21 cellular contexts compared by ENCODE assay signal in the genomic region with DNA sequence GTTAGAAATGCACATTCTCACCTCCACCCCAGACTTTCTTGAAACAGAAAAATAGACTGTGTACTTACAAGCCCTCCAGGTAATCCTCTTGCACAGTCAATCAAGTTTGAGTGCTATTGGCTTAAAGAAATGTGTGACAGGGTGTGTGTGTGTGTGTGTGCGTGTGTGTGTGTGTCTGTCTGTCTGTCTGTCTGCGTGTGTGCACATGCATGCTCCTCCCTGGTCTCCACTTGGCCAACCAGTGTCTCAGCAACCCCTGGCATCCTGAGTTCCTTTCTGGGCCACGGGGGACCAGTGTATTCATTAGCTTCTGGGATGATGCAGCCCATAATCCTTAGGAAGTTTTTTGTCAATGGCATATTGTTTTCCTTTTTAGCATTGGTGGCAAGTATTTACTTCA. TPM values are rescaled to one million over a fixed set of nuclear protein-coding genes. Genes with fewer than 3 reads are reported as not detected.
DNase-seq lines count a peak whose midpoint lies in the region; ATAC-seq and TF ChIP-seq lines count a peak whose summit lies in the region.
"Had no signal": no experiment of that assay in that cellular context is flagged by ENCODE, and none has a peak within 500 bp of the region (broad histone marks: within the 10 kb centered on the region; RNA-seq: fewer than 3 reads in every experiment).

No MANE protein-coding gene starts in this region.

- H3K4me3 ChIP-seq in BLaER1 treated with 17β-estradiol and CSF1 and Interleukin-3, amounts not matched to agents 10 nM and 100 nM: no peak overlapping the region
- H3K4me3 ChIP-seq in epithelial cell of esophagus (ENCODE audit: low read length) (no peak overlapping the region), neural progenitor cell (no peak overlapping the region)
- H3K4me3 ChIP-seq: HAP-1, upper lobe of right lung had no signal

- no peak overlapping the region for H3K4me3 Mint-ChIP-seq in neural progenitor cell
- no peak overlapping the region for H3K4me3 Mint-ChIP-seq in CD4-positive, alpha-beta T cell
- H3K4me3 Mint-ChIP-seq: naive B cell; stimulated activated naive CD8-positive, alpha-beta T cell treated with anti-CD3 and anti-CD28 coated beads, Interleukin-15, Interleukin-2, amounts not matched to agents 100 ng/mL and 50 ng/mL, for 24 hours had no signal

- DNase-seq in NCI-H82 (lab: John Stamatoyannopoulos, UW): peak; percentile 67
- DNase-seq in epithelial cell of esophagus (ENCODE audit: low read depth): peak; percentile 50
- DNase-seq in neural progenitor cell (ENCODE audit: low spot score): no peak
- no peak for DNase-seq in A172 (ENCODE audit: low spot score)
- DNase-seq in NCI-H2081 treated with DMSO at 0.1 percent for 48 hours (lab: John Stamatoyannopoulos, UW): no peak
- DNase-seq in CD4-positive, alpha-beta T cell: no peak
- DNase-seq: activated CD4-positive, alpha-beta T cell treated with anti-CD3 and anti-CD28 coated beads, Interleukin-2, amount 50 U/mL, for 1 hour; activated CD8-positive, alpha-beta memory T cell treated with anti-CD3 and anti-CD28 coated beads, Interleukin-2, amount 50 U/mL, for 48 hours; head of caudate nucleus; Karpas-422; naive B cell; NCI-H1048; NCI-H1930; NCI-H226; small intestine; upper lobe of right lung had no signal

- peaks cover 2% of the 10 kb centered on the region for H3K27me3 Mint-ChIP-seq in neural progenitor cell (ENCODE audit: insufficient read depth, low read depth)
- H3K27me3 Mint-ChIP-seq in CD4-positive, alpha-beta T cell: peaks cover 15% of the 10 kb centered on the region

- H3K4me1 ChIP-seq in BLaER1 treated with 17β-estradiol and CSF1 and Interleukin-3, amounts not matched to agents 10 nM and 100 nM: peaks cover 20 to 50% (median 39%) of the 10 kb centered on the region in 10 experiments
- peaks cover 59% of the 10 kb centered on the region for H3K4me1 ChIP-seq in neural progenitor cell

- no peaks in the 10 kb centered on the region for H3K36me3 ChIP-seq in BLaER1 treated with 17β-estradiol and CSF1 and Interleukin-3, amounts not matched to agents 10 nM and 100 nM
- H3K36me3 ChIP-seq in neural progenitor cell: no peaks in the 10 kb centered on the region
- H3K36me3 ChIP-seq: HAP-1, upper lobe of right lung had no signal

- H3K9ac ChIP-seq in BLaER1 treated with 17β-estradiol and CSF1 and Interleukin-3, amounts not matched to agents 10 nM and 100 nM: peak overlapping the region in 5 of 11 experiments; percentile 57 to 77 (median 68); a peak in 7 of 22 replicates
- H3K9ac ChIP-seq in neural progenitor cell: no peak overlapping the region

- peak overlapping the region in 8 of 11 experiments; percentile 68 to 91 (median 82); a peak in 17 of 22 replicates for H3K27ac ChIP-seq in BLaER1 treated with 17β-estradiol and CSF1 and Interleukin-3, amounts not matched to agents 10 nM and 100 nM
- H3K27ac ChIP-seq in neural progenitor cell: no peak overlapping the region
- H3K27ac ChIP-seq in CD4-positive, alpha-beta T cell (ENCODE audit: low read depth, low read length): no peak overlapping the region
- H3K27ac ChIP-seq: upper lobe of right lung, VCaP had no signal

- no peak overlapping the region for H2AFZ ChIP-seq in neural progenitor cell (replicated peaks)

- H3K9me3 Mint-ChIP-seq in neural progenitor cell: no peaks in the 10 kb centered on the region
- no peaks in the 10 kb centered on the region for H3K9me3 Mint-ChIP-seq in CD4-positive, alpha-beta T cell
- H3K9me3 Mint-ChIP-seq: naive B cell; stimulated activated naive CD8-positive, alpha-beta T cell treated with anti-CD3 and anti-CD28 coated beads, Interleukin-15, Interleukin-2, amounts not matched to agents 100 ng/mL and 50 ng/mL, for 24 hours had no signal

- no peaks in the 10 kb centered on the region for H4K20me1 ChIP-seq in BLaER1 treated with 17β-estradiol and CSF1 and Interleukin-3, amounts not matched to agents 10 nM and 100 nM
- H4K20me1 ChIP-seq in neural progenitor cell (ENCODE audit: low read depth): peaks cover 22% of the 10 kb centered on the region

- peaks cover 20% of the 10 kb centered on the region for H3F3A ChIP-seq in neural progenitor cell (ENCODE audit: low read depth)

- peaks cover 50% of the 10 kb centered on the region for H3K79me2 ChIP-seq in neural progenitor cell (ENCODE audit: low read depth)

- H3K4me1 Mint-ChIP-seq in neural progenitor cell: peaks cover 60% of the 10 kb centered on the region
- no peaks in the 10 kb centered on the region for H3K4me1 Mint-ChIP-seq in CD4-positive, alpha-beta T cell (ENCODE audit: low read depth)

- POLR2A ChIA-PET in CD4-positive, alpha-beta T cell (lab: Charles Lee): no interaction called here

- H3K4me2 ChIP-seq in BLaER1 treated with 17β-estradiol and CSF1 and Interleukin-3, amounts not matched to agents 10 nM and 100 nM: peak overlapping the region in 10 of 11 experiments; percentile 70 to 85 (median 78); a peak in 18 of 22 replicates
- H3K4me2 ChIP-seq in neural progenitor cell: peak overlapping the region; percentile 26

- no peak for TF ChIP-seq CTCF in epithelial cell of esophagus (IDR thresholded peaks at IDR 0.05; ENCODE audit: insufficient read depth, low read depth, low read length, missing control alignments)
- TF ChIP-seq CTCF in neural progenitor cell (IDR thresholded peaks at IDR 0.05): no peak
- TF ChIP-seq CTCF in CD4-positive, alpha-beta T cell (IDR thresholded peaks at IDR 0.05): no peak

- H3K27ac Mint-ChIP-seq in neural progenitor cell: no peak overlapping the region
- H3K27ac Mint-ChIP-seq in CD4-positive, alpha-beta T cell: no peak overlapping the region
- H3K27ac Mint-ChIP-seq: stimulated activated naive CD8-positive, alpha-beta T cell treated with anti-CD3 and anti-CD28 coated beads, Interleukin-15, Interleukin-2, amounts not matched to agents 100 ng/mL and 50 ng/mL, for 24 hours had no signal

- H3K27me3 ChIP-seq in BLaER1 treated with 17β-estradiol and CSF1 and Interleukin-3, amounts not matched to agents 10 nM and 100 nM: no peaks in the 10 kb centered on the region
- no peaks in the 10 kb centered on the region for H3K27me3 ChIP-seq in neural progenitor cell
- no peaks in the 10 kb centered on the region for H3K27me3 ChIP-seq in CD4-positive, alpha-beta T cell (ENCODE audit: control insufficient read depth, insufficient read depth, low read length)
- H3K27me3 ChIP-seq: upper lobe of right lung had no signal

- peaks cover 3% of the 10 kb centered on the region for H3K36me3 Mint-ChIP-seq in neural progenitor cell
- H3K36me3 Mint-ChIP-seq in CD4-positive, alpha-beta T cell (ENCODE audit: low read depth): no peaks in the 10 kb centered on the region
- H3K36me3 Mint-ChIP-seq: naive B cell had no signal

- no peaks in the 10 kb centered on the region for H3K9me3 ChIP-seq in BLaER1 treated with 17β-estradiol and CSF1 and Interleukin-3, amounts not matched to agents 10 nM and 100 nM (replicated peaks in 1 of 11)
- no peaks in the 10 kb centered on the region for H3K9me3 ChIP-seq in neural progenitor cell (ENCODE audit: low read depth)
- no peaks in the 10 kb centered on the region for H3K9me3 ChIP-seq in CD4-positive, alpha-beta T cell (ENCODE audit: control insufficient read depth, low read length)
- H3K9me3 ChIP-seq: HAP-1, upper lobe of right lung had no signal

- no peak for ATAC-seq in GM19455 (IDR thresholded peaks at IDR 0.05; ENCODE audit: unreplicated experiment)
- ATAC-seq in CD4-positive, alpha-beta T cell (ENCODE audit: poor library complexity): no peak
- ATAC-seq: upper lobe of right lung had no signal

- intact Hi-C loops in CD4-positive, alpha-beta T cell (cut with DNase I, micrococcal nuclease): no loop called here

- CTCF ChIA-PET in CD4-positive, alpha-beta T cell (lab: Charles Lee): no interaction called here

RNA-seq across cellular contexts. Expression of a gene that starts 20.2 kb away (rescaled TPM):
- 31.2 and 41.5 TPM in 2 replicates for total RNA-seq in neural progenitor cell (ENCODE audit: low replicate concordance)
- 0.43 and 43.0 TPM in 2 replicates for total RNA-seq in A172 (2014; rRNA removed; shearing (Covaris generic))
- not detected for total RNA-seq in CD4-positive, alpha-beta T cell

Comparison
In these comparisons a context has a peak if more than half of its experiments do, and no peak if none do; other contexts are left out.
1. H3K27ac ChIP-seq: peak in BLaER1 treated with 17β-estradiol and CSF1 and Interleukin-3, amounts not matched to agents 10 nM and 100 nM (8 of 11); none in neural progenitor cell (single experiment) and CD4-positive, alpha-beta T cell (single experiment).
2. DNase-seq: peak in NCI-H82 (single experiment) and epithelial cell of esophagus (single experiment); none in neural progenitor cell (single experiment), A172 (single experiment), NCI-H2081 treated with DMSO at 0.1 percent for 48 hours (single experiment) and CD4-positive, alpha-beta T cell (0 of 10).